22 cellular contexts compared by ENCODE assay signal in genomic region chr5:3787604-3788003, GRCh38.
"Had no signal": no experiment of that assay in that cellular context is flagged by ENCODE, and none has a peak within 500 bp of the region (broad histone marks: within the 10 kb centered on the region; RNA-seq: fewer than 3 reads in every experiment).

No MANE protein-coding gene starts in this region.

- H3K4me3 Mint-ChIP-seq: naive thymus-derived CD4-positive, alpha-beta T cell; nephron progenitor cell; stimulated activated effector memory CD8-positive, alpha-beta T cell treated with anti-CD3 and anti-CD28 coated beads, Interleukin-12 subunit alpha, Interleukin-12 subunit beta, amount 100 ng/mL, for 72 hours; stimulated activated naive CD8-positive, alpha-beta T cell treated with anti-CD3 and anti-CD28 coated beads, Interleukin-15, Interleukin-2, amounts not matched to agents 100 ng/mL and 50 ng/mL, for 24 hours had no signal

- H3K27ac Mint-ChIP-seq: naive thymus-derived CD4-positive, alpha-beta T cell; nephron progenitor cell; stimulated activated effector memory CD8-positive, alpha-beta T cell treated with anti-CD3 and anti-CD28 coated beads, Interleukin-12 subunit alpha, Interleukin-12 subunit beta, amount 100 ng/mL, for 72 hours; stimulated activated naive CD8-positive, alpha-beta T cell treated with anti-CD3 and anti-CD28 coated beads, Interleukin-15, Interleukin-2, amounts not matched to agents 100 ng/mL and 50 ng/mL, for 24 hours had no signal

- H3K4me1 ChIP-seq: heart right ventricle, right atrium auricular region, sigmoid colon, tibial artery, upper lobe of left lung, uterus had no signal

- H3K4me3 ChIP-seq: dorsolateral prefrontal cortex, heart right ventricle, ovary, right atrium auricular region, sigmoid colon, skin epidermis, tibial artery, upper lobe of left lung, uterus had no signal

- ATAC-seq: esophagus mucosa; heart right ventricle; left cardiac atrium; naive thymus-derived CD4-positive, alpha-beta T cell; stimulated activated effector memory CD8-positive, alpha-beta T cell treated with anti-CD3 and anti-CD28 coated beads, Interleukin-12 subunit alpha, Interleukin-12 subunit beta, amount 100 ng/mL, for 72 hours had no signal

- H3K27ac ChIP-seq: dorsolateral prefrontal cortex, heart right ventricle, ovary, right atrium auricular region, sigmoid colon, skin epidermis, tibial artery, upper lobe of left lung, uterus had no signal

- H3K9me3 ChIP-seq: ovary, right atrium auricular region, sigmoid colon, tibial artery, upper lobe of left lung, uterus had no signal

- H3K4me1 Mint-ChIP-seq: naive thymus-derived CD4-positive, alpha-beta T cell; stimulated activated effector memory CD8-positive, alpha-beta T cell treated with anti-CD3 and anti-CD28 coated beads, Interleukin-12 subunit alpha, Interleukin-12 subunit beta, amount 100 ng/mL, for 72 hours had no signal

- H3K36me3 Mint-ChIP-seq: naive thymus-derived CD4-positive, alpha-beta T cell; stimulated activated effector memory CD8-positive, alpha-beta T cell treated with anti-CD3 and anti-CD28 coated beads, Interleukin-12 subunit alpha, Interleukin-12 subunit beta, amount 100 ng/mL, for 72 hours had no signal

- H3K9me3 Mint-ChIP-seq: nephron progenitor cell; stimulated activated naive CD8-positive, alpha-beta T cell treated with anti-CD3 and anti-CD28 coated beads, Interleukin-15, Interleukin-2, amounts not matched to agents 100 ng/mL and 50 ng/mL, for 24 hours had no signal

- H3K27me3 ChIP-seq: ovary, upper lobe of left lung, uterus had no signal

- DNase-seq: cortex of kidney; dorsolateral prefrontal cortex; effector CD8-positive, alpha-beta T cell; heart right ventricle; hypothalamus; kidney; left cardiac atrium; naive thymus-derived CD4-positive, alpha-beta T cell; nephron progenitor cell; nucleus accumbens; ovary; sigmoid colon; stimulated activated CD4-positive, alpha-beta T cell treated with anti-CD3 and anti-CD28 coated beads, Interleukin-2, amount 100 ng/mL, for 48 hours; stimulated activated CD8-positive, alpha-beta memory T cell treated with anti-CD3 and anti-CD28 coated beads, Interleukin-4, amount 100 ng/mL, for 48 hours; tibial artery; upper lobe of left lung; uterus had no signal

- H3K36me3 ChIP-seq: heart right ventricle, ovary, right atrium auricular region, sigmoid colon, tibial artery, upper lobe of left lung, uterus had no signal
